ENCODE assay signal across 23 cellular contexts in genomic region chr13:27245610-27246009, GRCh38.
"Had no signal": no experiment of that assay in that cellular context is flagged by ENCODE, and none has a peak within 500 bp of the region (broad histone marks: within the 10 kb centered on the region; RNA-seq: fewer than 3 reads in every experiment).

No MANE protein-coding gene starts in this region.

- H3K4me3 ChIP-seq: coronary artery, heart left ventricle, left lung, lower lobe of right lung, ovary, right atrium auricular region, sigmoid colon, skin epidermis, stomach, thoracic aorta, transverse colon had no signal

- H3K27me3 ChIP-seq: heart left ventricle, left lung, ovary, right atrium auricular region, sigmoid colon, stomach, transverse colon had no signal

- H3K9me3 ChIP-seq: heart left ventricle, left lung, lower lobe of right lung, ovary, right atrium auricular region, sigmoid colon, stomach, thoracic aorta, transverse colon had no signal

- H3K27ac Mint-ChIP-seq: memory B cell, mesothelial cell of epicardium, natural killer cell had no signal

- ATAC-seq: heart left ventricle, left lung, lower lobe of right lung, natural killer cell had no signal

- H3K36me3 Mint-ChIP-seq: mesothelial cell of epicardium had no signal

- DNase-seq: effector CD4-positive, alpha-beta T cell; foreskin melanocyte; heart left ventricle; hypothalamus; islet precursor cell; left lung; lower lobe of right lung; natural killer cell; ovary; sigmoid colon; stimulated activated CD4-positive, alpha-beta T cell treated with anti-CD3 and anti-CD28 coated beads, Interleukin-2, amount 100 ng/mL, for 24 hours; stimulated activated CD4-positive, alpha-beta T cell treated with anti-CD3 and anti-CD28 coated beads, Interleukin-4, amount 100 ng/mL, for 4 hours; stimulated activated naive CD4-positive, alpha-beta T cell; stomach; substantia nigra; transverse colon had no signal

- H3K4me3 Mint-ChIP-seq: memory B cell, mesothelial cell of epicardium, natural killer cell, neural crest cell had no signal

- H3K9me3 Mint-ChIP-seq: memory B cell, mesothelial cell of epicardium, natural killer cell, neural crest cell had no signal

- H3K36me3 ChIP-seq: left lung, lower lobe of right lung, ovary, right atrium auricular region, sigmoid colon, thoracic aorta, transverse colon had no signal

- H3K27ac ChIP-seq: coronary artery, heart left ventricle, left lung, lower lobe of right lung, ovary, right atrium auricular region, sigmoid colon, skin epidermis, stomach, thoracic aorta, transverse colon had no signal

- H3K27me3 Mint-ChIP-seq: memory B cell had no signal
